8 cellular contexts compared by ENCODE assay signal in the genomic region with DNA sequence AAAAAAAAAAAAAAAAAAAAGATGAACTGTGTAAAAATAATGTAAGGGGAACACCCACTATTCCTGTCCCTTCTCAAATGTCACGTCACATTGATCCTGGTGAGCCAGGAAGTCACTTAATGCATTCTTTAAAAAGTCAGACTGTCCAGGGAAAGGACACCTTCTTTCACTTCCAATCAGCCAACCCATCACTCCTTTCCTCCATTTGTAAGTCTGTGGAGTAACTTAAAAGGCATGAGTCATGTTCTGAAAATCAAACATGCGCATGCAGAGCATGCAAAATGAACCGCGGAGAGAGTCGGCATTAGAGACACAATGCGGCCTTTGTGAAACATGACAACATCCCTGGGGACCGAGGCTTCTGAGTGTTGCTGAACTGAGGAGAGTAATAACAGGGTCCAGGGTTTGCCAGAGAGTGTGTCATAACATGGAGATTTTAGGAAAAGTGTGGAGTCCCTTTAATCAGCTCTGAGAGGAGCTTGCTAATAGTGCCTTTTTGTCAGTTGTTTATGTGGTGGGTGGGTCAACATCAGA.
A peak's percentile ranks its signal among the peaks of the same experiment; 100 is the strongest.
DNase-seq lines count a peak whose midpoint lies in the region; ATAC-seq and TF ChIP-seq lines count a peak whose summit lies in the region.

No MANE protein-coding gene starts in this region.

- peaks cover 9% of the 10 kb centered on the region for H3K4me1 ChIP-seq in SJSA1 (replicated peaks)
- H3K4me1 ChIP-seq in left ventricle myocardium inferior = peaks cover 18% of the 10 kb centered on the region
- no peaks in the 10 kb centered on the region for H3K4me1 ChIP-seq in transverse colon

- H3K27me3 ChIP-seq in SJSA1 (replicated peaks) (no peaks in the 10 kb centered on the region; the same call in 1 of the 2 replicates), left ventricle myocardium inferior (ENCODE audit: low read depth) (no peaks in the 10 kb centered on the region), transverse colon (no peaks in the 10 kb centered on the region)

- H3K27ac ChIP-seq in SJSA1 = no peak overlapping the region
- peak overlapping the region; percentile 36 for H3K27ac ChIP-seq in left ventricle myocardium inferior (replicated peaks)
- no peak overlapping the region for H3K27ac ChIP-seq in transverse colon

- in situ Hi-C loops in transverse colon (cut with MboI; ENCODE audit: low pct_ligation_motif_present in 1 of 4, low pct_unique_long_range_greater_than_20kb in 1 of 4, low sequenced_read_pairs in 3 of 4) = no loop called here

- no peaks in the 10 kb centered on the region for H3K9me3 Mint-ChIP-seq in stimulated activated naive B cell treated with anti-CD40 and anti-IgM and Interleukin-4, amounts not matched to agents 10 μg/mL and 1 μg/mL and 100 μg/mL, for 72 hours

- DNase-seq in SJSA1 (ENCODE audit: low read depth in 1 of 2, low spot score in 2 of 2) (peak; percentile 68 to 87), left ventricle myocardium inferior (peak; percentile 62), erythroblast (lab: John Stamatoyannopoulos, UW) (no peak), transverse colon (no peak), Kasumi-1 (lab: John Stamatoyannopoulos, UW) (no peak)
- DNase-seq in stimulated activated naive B cell treated with anti-CD40 and anti-IgM and Interleukin-4, amounts not matched to agents 10 μg/mL and 1 μg/mL and 100 μg/mL, for 72 hours = no peak

- intact Hi-C loops in left ventricle myocardium inferior (cut with micrococcal nuclease) (no loop called here), transverse colon (cut with DNase I; ENCODE audit: low total_unique reads) (no loop called here)

- no peaks in the 10 kb centered on the region for H3K4me1 Mint-ChIP-seq in stimulated activated naive B cell treated with anti-CD40 and anti-IgM and Interleukin-4, amounts not matched to agents 10 μg/mL and 1 μg/mL and 100 μg/mL, for 72 hours

- no peaks in the 10 kb centered on the region for H3K9me3 ChIP-seq in SJSA1 (replicated peaks)
- no peaks in the 10 kb centered on the region for H3K9me3 ChIP-seq in left ventricle myocardium inferior (replicated peaks)
- no peaks in the 10 kb centered on the region for H3K9me3 ChIP-seq in transverse colon

- no peaks in the 10 kb centered on the region for H3K36me3 Mint-ChIP-seq in stimulated activated naive B cell treated with anti-CD40 and anti-IgM and Interleukin-4, amounts not matched to agents 10 μg/mL and 1 μg/mL and 100 μg/mL, for 72 hours

- peaks cover 12 to 22% of the 10 kb centered on the region in 2 donors for H3K27me3 Mint-ChIP-seq in stimulated activated naive B cell treated with anti-CD40 and anti-IgM and Interleukin-4, amounts not matched to agents 10 μg/mL and 1 μg/mL and 100 μg/mL, for 72 hours

- H3K27ac Mint-ChIP-seq in stimulated activated naive B cell treated with anti-CD40 and anti-IgM and Interleukin-4, amounts not matched to agents 10 μg/mL and 1 μg/mL and 100 μg/mL, for 72 hours = no peak overlapping the region

- TF ChIP-seq POLR2A in erythroblast (IDR thresholded peaks at IDR 0.05; ENCODE audit: low read length) (no peak), transverse colon (IDR thresholded peaks at IDR 0.05) (no peak)

- WGBS in transverse colon (ENCODE audit: low coverage in 1 of 2), 2 donors = 70 to 71% methylated on average over 2 to 7 of the region's 7 CpGs

- H3K4me3 ChIP-seq in SJSA1 (no peak overlapping the region), left ventricle myocardium inferior (peak overlapping the region; percentile 30), transverse colon (no peak overlapping the region)

- H3K36me3 ChIP-seq in SJSA1 (no peaks in the 10 kb centered on the region), left ventricle myocardium inferior (no peaks in the 10 kb centered on the region), transverse colon (no peaks in the 10 kb centered on the region)

- no peak overlapping the region for H3K4me3 Mint-ChIP-seq in stimulated activated naive B cell treated with anti-CD40 and anti-IgM and Interleukin-4, amounts not matched to agents 10 μg/mL and 1 μg/mL and 100 μg/mL, for 72 hours

- TF ChIP-seq EP300 in transverse colon (IDR thresholded peaks at IDR 0.05; ENCODE audit: low read depth) = no peak

- TF ChIP-seq CTCF in left ventricle myocardium inferior (IDR thresholded peaks at IDR 0.05; ENCODE audit: borderline replicate concordance) (no peak), transverse colon (IDR thresholded peaks at IDR 0.05) (no peak)

- ATAC-seq in GM18868 (IDR thresholded peaks at IDR 0.05; ENCODE audit: unreplicated experiment) (peak; percentile 97), HG03064 (IDR thresholded peaks at IDR 0.05; ENCODE audit: low read depth, unreplicated experiment) (peak; percentile 79)
- ATAC-seq in stimulated activated naive B cell treated with anti-CD40 and anti-IgM and Interleukin-4, amounts not matched to agents 10 μg/mL and 1 μg/mL and 100 μg/mL, for 72 hours (replicated peaks) = peak; percentile 27 to 54

Comparison
In these comparisons a context has a peak if more than half of its experiments do, and no peak if none do; other contexts are left out.
1. ATAC-seq: peak in every context shown above with its lines; median percentile 97 in GM18868; 79 in HG03064; 40 in stimulated activated naive B cell treated with anti-CD40 and anti-IgM and Interleukin-4, amounts not matched to agents 10 μg/mL and 1 μg/mL and 100 μg/mL, for 72 hours.
2. DNase-seq: peak in SJSA1 (2 of 2) and left ventricle myocardium inferior (single experiment); none in stimulated activated naive B cell treated with anti-CD40 and anti-IgM and Interleukin-4, amounts not matched to agents 10 μg/mL and 1 μg/mL and 100 μg/mL, for 72 hours (single experiment), erythroblast (0 of 2), transverse colon (single experiment) and Kasumi-1 (0 of 2).